Comparison of ENCODE assay signal across 22 cellular contexts in genomic region chr5:5071554-5071953, GRCh38.
DNase-seq lines count a peak whose midpoint lies in the region; ATAC-seq, FAIRE-seq and TF ChIP-seq lines count a peak whose summit lies in the region.
"Had no signal": no experiment of that assay in that cellular context is flagged by ENCODE, and none has a peak within 500 bp of the region (broad histone marks: within the 10 kb centered on the region; RNA-seq: fewer than 3 reads in every experiment).

No MANE protein-coding gene starts in this region.

- H3K27ac ChIP-seq in HCT116 (ENCODE audit: low read depth, low read length) (no peak overlapping the region), HEK293 (ENCODE audit: extremely low read depth, low read depth, low read length) (no peak overlapping the region), GM12878 (ENCODE audit: control insufficient read depth, insufficient read depth) (no peak overlapping the region), esophagus muscularis mucosa (replicated peaks in 1 of 4) (no peak overlapping the region)

- TF ChIP-seq CTCF in HCT116 (IDR thresholded peaks at IDR 0.05 in 2 of 3, conservative IDR thresholded peaks at IDR 0.05 in 1 of 3; ENCODE audit: borderline replicate concordance in 1 of 3, insufficient read depth in 1 of 3, low read depth in 2 of 3, low read length in 2 of 3) (no peak), HEK293 (tag by site-specific recombination; IDR thresholded peaks at IDR 0.05) (no peak), GM12878 (IDR thresholded peaks at IDR 0.05 in 2 of 3, conservative IDR thresholded peaks at IDR 0.05 in 1 of 3; ENCODE audit: control insufficient read depth in 2 of 3, extremely low read depth in 1 of 3, insufficient read depth in 1 of 3, low read depth in 3 of 3, low read length in 3 of 3) (no peak), esophagus muscularis mucosa (IDR thresholded peaks at IDR 0.05) (no peak)

- TF ChIP-seq EP300 in GM12878 (IDR thresholded peaks at IDR 0.05; ENCODE audit: borderline replicate concordance in 1 of 2, control insufficient read depth in 1 of 2, low read depth in 2 of 2, low read length in 2 of 2) (no peak), esophagus muscularis mucosa (IDR thresholded peaks at IDR 0.05) (no peak)

- H3K4me2 ChIP-seq in HCT116 (ENCODE audit: low read length) (no peak overlapping the region), GM12878 (ENCODE audit: control insufficient read depth, insufficient read depth) (no peak overlapping the region)

- H3K27me3 ChIP-seq in HCT116 (ENCODE audit: insufficient read depth, low read length), result peaks cover 51% of the 10 kb centered on the region
- no peaks in the 10 kb centered on the region for H3K27me3 ChIP-seq in GM12878 (replicated peaks in 1 of 2; ENCODE audit: control insufficient read depth in 2 of 2, insufficient read depth in 2 of 2, low read length in 1 of 2)
- peaks cover 0 to 10% (median 0%) of the 10 kb centered on the region in 4 donors for H3K27me3 ChIP-seq in esophagus muscularis mucosa

- no peak for TF ChIP-seq RAD21 in HCT116 (IDR thresholded peaks at IDR 0.05; ENCODE audit: low read depth)
- no peak for TF ChIP-seq RAD21 in GM12878 (IDR thresholded peaks at IDR 0.05; ENCODE audit: insufficient read depth, low read depth, low read length)

- in situ Hi-C loops in GM12878 (cut with MboI), result no loop called here

- H3K9ac ChIP-seq in HCT116 (ENCODE audit: low read length) (no peak overlapping the region), GM12878 (ENCODE audit: control insufficient read depth, insufficient read depth, low read length) (no peak overlapping the region)

- no peaks in the 10 kb centered on the region for H3K9me2 ChIP-seq in HCT116 (ENCODE audit: insufficient read depth)

- BruUV-seq in HCT116 (replicated peaks; lab: Mats Ljungman, UMichigan), result no TSS peak
- BruUV-seq in GM12878 (replicated peaks; lab: Mats Ljungman, UMichigan), result no TSS peak

- POLR2A ChIA-PET in HCT116 (lab: Charles Lee), result no interaction called here
- POLR2A ChIA-PET in HEK293 (lab: Yijun Ruan, JAX), result interaction anchor here (0.6 kb wide), 1 partner anchor 1272 kb away, joined by 3 read pairs; no protein-coding TSS in a partner anchor
- POLR2A ChIA-PET in GM12878 (lab: Charles Lee), result no interaction called here

- H2AFZ ChIP-seq in HCT116 (ENCODE audit: low read depth, low read length, poor library complexity, severe bottlenecking) (no peak overlapping the region), GM12878 (ENCODE audit: control insufficient read depth, low read depth, low read length) (no peak overlapping the region)

- TF ChIP-seq POLR2A in HCT116 (IDR thresholded peaks at IDR 0.05; ENCODE audit: borderline replicate concordance, extremely low read depth, insufficient read depth, insufficient read length) (no peak), GM12878 (IDR thresholded peaks at IDR 0.05; ENCODE audit: low read depth, low read length) (no peak), esophagus muscularis mucosa (IDR thresholded peaks at IDR 0.05; ENCODE audit: low read depth) (no peak)

- 0% methylated on average over 5 of the region's 5 CpGs for WGBS in GM12878 (ENCODE audit: insufficient coverage, insufficient replicate concordance, low lambda C conversion rate, missing lambda C conversion rate)
- WGBS in esophagus muscularis mucosa, result 68% methylated on average over 5 of the region's 5 CpGs

- CTCF ChIA-PET in HCT116 (lab: Charles Lee) (no interaction called here), HEK293 (lab: Yijun Ruan, JAX) (interaction anchor here (0.6 to 0.9 kb wide), 2 partner anchors 191 to 203 kb away, joined by 3 read pairs; no protein-coding TSS in a partner anchor), GM12878 (lab: Yijun Ruan, JAX) (no interaction called here)

- H3K4me3 ChIP-seq in HCT116 (replicated peaks in 1 of 2; ENCODE audit: low read depth in 1 of 2, low read length in 2 of 2) (no peak overlapping the region), HEK293 (ENCODE audit: low read depth, low read length) (no peak overlapping the region), GM12878 (no peak overlapping the region), esophagus muscularis mucosa (no peak overlapping the region)

- no peaks in the 10 kb centered on the region for H3K79me2 ChIP-seq in HCT116 (ENCODE audit: insufficient read depth, low read length)
- H3K79me2 ChIP-seq in GM12878 (ENCODE audit: control insufficient read depth, insufficient read depth, low read length), result no peaks in the 10 kb centered on the region

- H3K4me1 ChIP-seq in HCT116 (ENCODE audit: control insufficient read depth in 1 of 2, insufficient read depth in 2 of 2, low read length in 2 of 2) (no peaks in the 10 kb centered on the region), HEK293 (ENCODE audit: control insufficient read depth, insufficient read depth, low read length) (peaks cover 4% of the 10 kb centered on the region), GM12878 (ENCODE audit: control insufficient read depth, insufficient read depth, low read length) (no peaks in the 10 kb centered on the region), esophagus muscularis mucosa (no peaks in the 10 kb centered on the region)

- DNase-seq in HCT116 (ENCODE audit: low read depth, low spot score) (no peak), GM12878 (ENCODE audit: low read depth, low spot score) (no peak), esophagus muscularis mucosa (ENCODE audit: extremely low spot score) (peak; percentile 39), NCI-H748 treated with DMSO at 0.1 percent for 48 hours (lab: John Stamatoyannopoulos, UW) (no peak), CD1c-positive myeloid dendritic cell (ENCODE audit: extremely low spot score) (no peak), DMS53 (lab: John Stamatoyannopoulos, UW) (no peak)
- DNase-seq: C1 segment of cervical spinal cord; Caco-2; CD4-positive, CD25-positive, alpha-beta regulatory T cell; CD8-positive, alpha-beta T cell; DMS153; DMS79; EL; GDM1; GOT3; H7; HCEC 1CT; HFFc6 had no signal

- no peaks in the 10 kb centered on the region for H3K36me3 ChIP-seq in HCT116 (ENCODE audit: control insufficient read depth in 1 of 2, insufficient read depth in 2 of 2, low read length in 2 of 2)
- H3K36me3 ChIP-seq in HEK293 (ENCODE audit: control insufficient read depth in 2 of 2, insufficient read depth in 1 of 2, low read length in 2 of 2), result no peaks in the 10 kb centered on the region
- H3K36me3 ChIP-seq in GM12878 (ENCODE audit: control insufficient read depth in 2 of 2, insufficient read depth in 2 of 2, low read length in 1 of 2), result no peaks in the 10 kb centered on the region
- H3K36me3 ChIP-seq in esophagus muscularis mucosa, result no peaks in the 10 kb centered on the region

- H3K9me3 ChIP-seq in HCT116 (ENCODE audit: control insufficient read depth in 1 of 2, insufficient read depth in 1 of 2, low read depth in 1 of 2, low read length in 2 of 2), result no peaks in the 10 kb centered on the region
- H3K9me3 ChIP-seq in HEK293 (ENCODE audit: control insufficient read depth, insufficient read depth, low read depth, low read length), result no peaks in the 10 kb centered on the region
- H3K9me3 ChIP-seq in GM12878 (replicated peaks; ENCODE audit: control insufficient read depth, insufficient read depth, low read length), result no peaks in the 10 kb centered on the region
- no peaks in the 10 kb centered on the region for H3K9me3 ChIP-seq in esophagus muscularis mucosa
- H3K9me3 ChIP-seq: Caco-2 had no signal

- ATAC-seq in HCT116 (no peak), GM12878 (no peak), HG02610 (IDR thresholded peaks at IDR 0.05; ENCODE audit: unreplicated experiment) (no peak)
- ATAC-seq: CD8-positive, alpha-beta T cell had no signal

- RAD21 ChIA-PET in HCT116 (lab: Charles Lee; ENCODE audit: low non-redundant PET in 1 of 2, low total read pairs in 2 of 2, uncharacterized antibody in 2 of 2, unreplicated experiment in 2 of 2), result no interaction called here
- RAD21 ChIA-PET in GM12878 (lab: Charles Lee; ENCODE audit: unreplicated experiment), result no interaction called here

- SMC1A ChIA-PET in GM12878 (lab: Charles Lee; ENCODE audit: uncharacterized antibody, unreplicated experiment), result interaction anchor here (1.2 kb wide), 1 partner anchor 12 kb away, joined by 3 read pairs; no protein-coding TSS in a partner anchor

- intact Hi-C loops in HCT116 (cut with micrococcal nuclease) (no loop called here), GM12878 (cut with micrococcal nuclease; ENCODE audit: unreplicated experiment) (no loop called here), esophagus muscularis mucosa (cut with DNase I) (no loop called here)

- FAIRE-seq in GM12878 (lab: Jason Lieb, UNC), result no peak
- FAIRE-seq: GM12891, GM18507 had no signal

- H4K20me1 ChIP-seq in HCT116 (ENCODE audit: insufficient read depth) (no peaks in the 10 kb centered on the region), GM12878 (ENCODE audit: control insufficient read depth, insufficient read depth) (no peaks in the 10 kb centered on the region)

TF ChIP-seq in GM12878, 131 proteins besides CTCF, POLR2A, EP300 and RAD21:
- TF ChIP-seq MEF2A (IDR thresholded peaks at IDR 0.05; ENCODE audit: insufficient read depth, low read depth, low read length), result no peak
- peak; percentile 82 for TF ChIP-seq REST (IDR thresholded peaks at IDR 0.05; ENCODE audit: low read depth, low read length)
